1 cellular context compared by ENCODE assay signal in the genomic region with DNA sequence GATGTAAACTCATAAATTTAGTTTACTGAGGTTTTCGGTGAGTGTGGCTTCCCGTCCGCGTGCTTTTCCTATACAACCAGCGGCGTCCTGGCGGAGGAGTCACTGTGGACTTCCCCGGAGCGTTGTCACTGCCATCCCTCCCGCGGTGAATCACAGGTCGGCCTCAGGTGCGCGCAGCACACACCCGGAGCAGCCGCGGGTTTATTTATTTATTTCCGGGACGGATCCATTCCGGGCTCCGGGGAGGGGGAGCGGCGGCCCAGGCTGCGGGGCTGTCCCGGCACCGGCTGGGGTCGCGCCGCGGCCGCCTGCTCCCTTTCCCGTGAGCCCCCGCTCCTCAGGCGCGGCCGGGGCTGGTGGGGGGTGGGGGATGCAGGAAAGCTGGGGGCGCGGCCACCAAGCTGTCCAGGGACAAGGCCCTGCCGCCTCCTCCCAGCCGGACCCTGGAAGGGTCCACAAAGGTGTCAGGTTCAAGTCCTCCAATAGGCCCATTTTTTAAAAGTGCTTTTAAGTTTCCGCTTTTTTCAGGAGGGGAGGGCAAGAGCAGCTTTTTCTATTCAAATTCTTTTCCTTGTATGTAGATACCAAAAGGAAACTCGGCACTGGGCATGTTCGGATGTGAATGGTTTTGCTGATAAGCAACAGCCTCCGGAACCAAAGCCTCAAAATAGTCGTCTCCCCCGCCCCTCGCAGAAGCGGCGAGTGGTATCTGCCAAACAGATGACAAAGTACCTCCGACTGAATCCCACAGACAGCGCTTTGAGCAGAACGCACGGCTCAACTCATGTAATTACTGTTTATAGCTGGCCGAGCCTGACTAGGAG.
TF ChIP-seq lines count a peak whose summit lies in the region.

No MANE protein-coding gene starts in this region.

TF ChIP-seq in HepG2, 621 proteins besides CTCF, POLR2A, EP300 and RAD21 (continued from another document and continues in another):
- TF ChIP-seq, protein P1, sequence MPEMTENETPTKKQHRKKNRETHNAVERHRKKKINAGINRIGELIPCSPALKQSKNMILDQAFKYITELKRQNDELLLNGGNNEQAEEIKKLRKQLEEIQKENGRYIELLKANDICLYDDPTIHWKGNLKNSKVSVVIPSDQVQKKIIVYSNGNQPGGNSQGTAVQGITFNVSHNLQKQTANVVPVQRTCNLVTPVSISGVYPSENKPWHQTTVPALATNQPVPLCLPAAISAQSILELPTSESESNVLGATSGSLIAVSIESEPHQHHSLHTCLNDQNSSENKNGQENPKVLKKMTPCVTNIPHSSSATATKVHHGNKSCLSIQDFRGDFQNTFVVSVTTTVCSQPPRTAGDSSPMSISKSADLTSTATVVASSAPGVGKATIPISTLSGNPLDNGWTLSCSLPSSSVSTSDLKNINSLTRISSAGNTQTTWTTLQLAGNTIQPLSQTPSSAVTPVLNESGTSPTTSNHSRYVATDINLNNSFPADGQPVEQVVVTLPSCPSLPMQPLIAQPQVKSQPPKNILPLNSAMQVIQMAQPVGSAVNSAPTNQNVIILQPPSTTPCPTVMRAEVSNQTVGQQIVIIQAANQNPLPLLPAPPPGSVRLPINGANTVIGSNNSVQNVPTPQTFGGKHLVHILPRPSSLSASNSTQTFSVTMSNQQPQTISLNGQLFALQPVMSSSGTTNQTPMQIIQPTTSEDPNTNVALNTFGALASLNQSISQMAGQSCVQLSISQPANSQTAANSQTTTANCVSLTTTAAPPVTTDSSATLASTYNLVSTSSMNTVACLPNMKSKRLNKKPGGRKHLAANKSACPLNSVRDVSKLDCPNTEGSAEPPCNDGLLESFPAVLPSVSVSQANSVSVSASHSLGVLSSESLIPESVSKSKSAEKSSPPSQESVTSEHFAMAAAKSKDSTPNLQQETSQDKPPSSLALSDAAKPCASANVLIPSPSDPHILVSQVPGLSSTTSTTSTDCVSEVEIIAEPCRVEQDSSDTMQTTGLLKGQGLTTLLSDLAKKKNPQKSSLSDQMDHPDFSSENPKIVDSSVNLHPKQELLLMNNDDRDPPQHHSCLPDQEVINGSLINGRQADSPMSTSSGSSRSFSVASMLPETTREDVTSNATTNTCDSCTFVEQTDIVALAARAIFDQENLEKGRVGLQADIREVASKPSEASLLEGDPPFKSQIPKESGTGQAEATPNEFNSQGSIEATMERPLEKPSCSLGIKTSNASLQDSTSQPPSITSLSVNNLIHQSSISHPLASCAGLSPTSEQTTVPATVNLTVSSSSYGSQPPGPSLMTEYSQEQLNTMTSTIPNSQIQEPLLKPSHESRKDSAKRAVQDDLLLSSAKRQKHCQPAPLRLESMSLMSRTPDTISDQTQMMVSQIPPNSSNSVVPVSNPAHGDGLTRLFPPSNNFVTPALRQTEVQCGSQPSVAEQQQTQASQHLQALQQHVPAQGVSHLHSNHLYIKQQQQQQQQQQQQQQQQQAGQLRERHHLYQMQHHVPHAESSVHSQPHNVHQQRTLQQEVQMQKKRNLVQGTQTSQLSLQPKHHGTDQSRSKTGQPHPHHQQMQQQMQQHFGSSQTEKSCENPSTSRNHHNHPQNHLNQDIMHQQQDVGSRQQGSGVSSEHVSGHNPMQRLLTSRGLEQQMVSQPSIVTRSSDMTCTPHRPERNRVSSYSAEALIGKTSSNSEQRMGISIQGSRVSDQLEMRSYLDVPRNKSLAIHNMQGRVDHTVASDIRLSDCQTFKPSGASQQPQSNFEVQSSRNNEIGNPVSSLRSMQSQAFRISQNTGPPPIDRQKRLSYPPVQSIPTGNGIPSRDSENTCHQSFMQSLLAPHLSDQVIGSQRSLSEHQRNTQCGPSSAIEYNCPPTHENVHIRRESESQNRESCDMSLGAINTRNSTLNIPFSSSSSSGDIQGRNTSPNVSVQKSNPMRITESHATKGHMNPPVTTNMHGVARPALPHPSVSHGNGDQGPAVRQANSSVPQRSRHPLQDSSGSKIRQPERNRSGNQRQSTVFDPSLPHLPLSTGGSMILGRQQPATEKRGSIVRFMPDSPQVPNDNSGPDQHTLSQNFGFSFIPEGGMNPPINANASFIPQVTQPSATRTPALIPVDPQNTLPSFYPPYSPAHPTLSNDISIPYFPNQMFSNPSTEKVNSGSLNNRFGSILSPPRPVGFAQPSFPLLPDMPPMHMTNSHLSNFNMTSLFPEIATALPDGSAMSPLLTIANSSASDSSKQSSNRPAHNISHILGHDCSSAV (CRISPR knock-in tag; IDR thresholded peaks at IDR 0.05; ENCODE audit: borderline replicate concordance), result no peak
- TF ChIP-seq ZNF570 (CRISPR knock-in tag; IDR thresholded peaks at IDR 0.05; ENCODE audit: borderline replicate concordance) (no peak), MLLT10 (CRISPR knock-in tag; IDR thresholded peaks at IDR 0.05) (no peak), PCBP2 (optimal IDR thresholded peaks at IDR 0.05; ENCODE audit: low read depth, low read length, poor library complexity, severe bottlenecking) (no peak), ZNF589 (CRISPR knock-in tag; conservative IDR thresholded peaks at IDR 0.05) (no peak), ZBTB7B (CRISPR knock-in tag; IDR thresholded peaks at IDR 0.05) (peak; percentile 77), MXD4 (CRISPR knock-in tag; IDR thresholded peaks at IDR 0.05) (no peak), SRSF9 (IDR thresholded peaks at IDR 0.05; ENCODE audit: borderline replicate concordance, insufficient read depth, low read depth, low read length, poor library complexity, severe bottlenecking) (no peak), ZBTB42 (CRISPR knock-in tag; IDR thresholded peaks at IDR 0.05) (no peak), ZNF253 (CRISPR knock-in tag; IDR thresholded peaks at IDR 0.05; ENCODE audit: borderline replicate concordance) (no peak), ZNF782 (CRISPR knock-in tag; IDR thresholded peaks at IDR 0.05; ENCODE audit: borderline replicate concordance) (no peak), ONECUT2 (CRISPR knock-in tag; IDR thresholded peaks at IDR 0.05) (no peak), MAFG (CRISPR knock-in tag; IDR thresholded peaks at IDR 0.05) (no peak), CHCHD3 (CRISPR knock-in tag; IDR thresholded peaks at IDR 0.05) (no peak), NFYC (CRISPR knock-in tag; IDR thresholded peaks at IDR 0.05) (peak; percentile 9; the same call in 1 of the 2 replicates), NR3C1 (CRISPR knock-in tag; IDR thresholded peaks at IDR 0.05) (no peak), MED8 (CRISPR knock-in tag; IDR thresholded peaks at IDR 0.05; ENCODE audit: insufficient replicate concordance) (no peak), ZNF441 (CRISPR knock-in tag; IDR thresholded peaks at IDR 0.05; ENCODE audit: borderline replicate concordance) (peak; percentile 61; the same call in 1 of the 2 replicates), NFKB2 (CRISPR knock-in tag; IDR thresholded peaks at IDR 0.05; ENCODE audit: borderline replicate concordance) (no peak; the same call in 1 of the 2 replicates), FOXC1 (CRISPR knock-in tag; IDR thresholded peaks at IDR 0.05; ENCODE audit: borderline replicate concordance) (no peak), RBM22 (optimal IDR thresholded peaks at IDR 0.05; ENCODE audit: low read length) (no peak), FOXA1 (IDR thresholded peaks at IDR 0.05) (no peak), FOXA1 (CRISPR knock-in tag; IDR thresholded peaks at IDR 0.05) (no peak), NFRKB (IDR thresholded peaks at IDR 0.05) (no peak), ZNF878 (CRISPR knock-in tag; IDR thresholded peaks at IDR 0.05) (0 out of 2 replicates have a peak, but pooled peaks have one; percentile 32), ZMYM2 (CRISPR knock-in tag; IDR thresholded peaks at IDR 0.05) (no peak), ZNF850 (CRISPR knock-in tag; conservative IDR thresholded peaks at IDR 0.05) (no peak), HDAC1 (CRISPR knock-in tag; IDR thresholded peaks at IDR 0.05) (peak; percentile 25; the same call in 1 of the 2 replicates), CBFB (CRISPR knock-in tag; IDR thresholded peaks at IDR 0.05) (no peak), ZFP36L1 (CRISPR knock-in tag; IDR thresholded peaks at IDR 0.05) (0 out of 2 replicates have a peak, but pooled peaks have one; percentile 26), DNMT1 (CRISPR knock-in tag; IDR thresholded peaks at IDR 0.05) (no peak), PPARG (CRISPR knock-in tag; conservative IDR thresholded peaks at IDR 0.05) (no peak), GATA4 (IDR thresholded peaks at IDR 0.05; ENCODE audit: borderline replicate concordance, low read depth) (no peak), ZNF34 (CRISPR knock-in tag; IDR thresholded peaks at IDR 0.05; ENCODE audit: borderline replicate concordance) (no peak), NR2C2 (CRISPR knock-in tag; IDR thresholded peaks at IDR 0.05; ENCODE audit: borderline replicate concordance) (no peak; the same call in 1 of the 2 replicates), ZNF558 (CRISPR knock-in tag; IDR thresholded peaks at IDR 0.05; ENCODE audit: borderline replicate concordance) (no peak)
- TF ChIP-seq, protein P2, sequence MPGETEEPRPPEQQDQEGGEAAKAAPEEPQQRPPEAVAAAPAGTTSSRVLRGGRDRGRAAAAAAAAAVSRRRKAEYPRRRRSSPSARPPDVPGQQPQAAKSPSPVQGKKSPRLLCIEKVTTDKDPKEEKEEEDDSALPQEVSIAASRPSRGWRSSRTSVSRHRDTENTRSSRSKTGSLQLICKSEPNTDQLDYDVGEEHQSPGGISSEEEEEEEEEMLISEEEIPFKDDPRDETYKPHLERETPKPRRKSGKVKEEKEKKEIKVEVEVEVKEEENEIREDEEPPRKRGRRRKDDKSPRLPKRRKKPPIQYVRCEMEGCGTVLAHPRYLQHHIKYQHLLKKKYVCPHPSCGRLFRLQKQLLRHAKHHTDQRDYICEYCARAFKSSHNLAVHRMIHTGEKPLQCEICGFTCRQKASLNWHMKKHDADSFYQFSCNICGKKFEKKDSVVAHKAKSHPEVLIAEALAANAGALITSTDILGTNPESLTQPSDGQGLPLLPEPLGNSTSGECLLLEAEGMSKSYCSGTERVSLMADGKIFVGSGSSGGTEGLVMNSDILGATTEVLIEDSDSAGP (CRISPR knock-in tag; IDR thresholded peaks at IDR 0.05; ENCODE audit: borderline replicate concordance), result peak; percentile 64; the same call in 1 of the 2 replicates
- TF ChIP-seq, protein P3, sequence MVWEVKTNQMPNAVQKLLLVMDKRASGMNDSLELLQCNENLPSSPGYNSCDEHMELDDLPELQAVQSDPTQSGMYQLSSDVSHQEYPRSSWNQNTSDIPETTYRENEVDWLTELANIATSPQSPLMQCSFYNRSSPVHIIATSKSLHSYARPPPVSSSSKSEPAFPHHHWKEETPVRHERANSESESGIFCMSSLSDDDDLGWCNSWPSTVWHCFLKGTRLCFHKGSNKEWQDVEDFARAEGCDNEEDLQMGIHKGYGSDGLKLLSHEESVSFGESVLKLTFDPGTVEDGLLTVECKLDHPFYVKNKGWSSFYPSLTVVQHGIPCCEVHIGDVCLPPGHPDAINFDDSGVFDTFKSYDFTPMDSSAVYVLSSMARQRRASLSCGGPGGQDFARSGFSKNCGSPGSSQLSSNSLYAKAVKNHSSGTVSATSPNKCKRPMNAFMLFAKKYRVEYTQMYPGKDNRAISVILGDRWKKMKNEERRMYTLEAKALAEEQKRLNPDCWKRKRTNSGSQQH (CRISPR knock-in tag; IDR thresholded peaks at IDR 0.05; ENCODE audit: low read depth), result no peak
- TF ChIP-seq, protein P4, sequence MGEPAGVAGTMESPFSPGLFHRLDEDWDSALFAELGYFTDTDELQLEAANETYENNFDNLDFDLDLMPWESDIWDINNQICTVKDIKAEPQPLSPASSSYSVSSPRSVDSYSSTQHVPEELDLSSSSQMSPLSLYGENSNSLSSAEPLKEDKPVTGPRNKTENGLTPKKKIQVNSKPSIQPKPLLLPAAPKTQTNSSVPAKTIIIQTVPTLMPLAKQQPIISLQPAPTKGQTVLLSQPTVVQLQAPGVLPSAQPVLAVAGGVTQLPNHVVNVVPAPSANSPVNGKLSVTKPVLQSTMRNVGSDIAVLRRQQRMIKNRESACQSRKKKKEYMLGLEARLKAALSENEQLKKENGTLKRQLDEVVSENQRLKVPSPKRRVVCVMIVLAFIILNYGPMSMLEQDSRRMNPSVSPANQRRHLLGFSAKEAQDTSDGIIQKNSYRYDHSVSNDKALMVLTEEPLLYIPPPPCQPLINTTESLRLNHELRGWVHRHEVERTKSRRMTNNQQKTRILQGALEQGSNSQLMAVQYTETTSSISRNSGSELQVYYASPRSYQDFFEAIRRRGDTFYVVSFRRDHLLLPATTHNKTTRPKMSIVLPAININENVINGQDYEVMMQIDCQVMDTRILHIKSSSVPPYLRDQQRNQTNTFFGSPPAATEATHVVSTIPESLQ (CRISPR knock-in tag; conservative IDR thresholded peaks at IDR 0.05), result no peak
- TF ChIP-seq, protein P5, sequence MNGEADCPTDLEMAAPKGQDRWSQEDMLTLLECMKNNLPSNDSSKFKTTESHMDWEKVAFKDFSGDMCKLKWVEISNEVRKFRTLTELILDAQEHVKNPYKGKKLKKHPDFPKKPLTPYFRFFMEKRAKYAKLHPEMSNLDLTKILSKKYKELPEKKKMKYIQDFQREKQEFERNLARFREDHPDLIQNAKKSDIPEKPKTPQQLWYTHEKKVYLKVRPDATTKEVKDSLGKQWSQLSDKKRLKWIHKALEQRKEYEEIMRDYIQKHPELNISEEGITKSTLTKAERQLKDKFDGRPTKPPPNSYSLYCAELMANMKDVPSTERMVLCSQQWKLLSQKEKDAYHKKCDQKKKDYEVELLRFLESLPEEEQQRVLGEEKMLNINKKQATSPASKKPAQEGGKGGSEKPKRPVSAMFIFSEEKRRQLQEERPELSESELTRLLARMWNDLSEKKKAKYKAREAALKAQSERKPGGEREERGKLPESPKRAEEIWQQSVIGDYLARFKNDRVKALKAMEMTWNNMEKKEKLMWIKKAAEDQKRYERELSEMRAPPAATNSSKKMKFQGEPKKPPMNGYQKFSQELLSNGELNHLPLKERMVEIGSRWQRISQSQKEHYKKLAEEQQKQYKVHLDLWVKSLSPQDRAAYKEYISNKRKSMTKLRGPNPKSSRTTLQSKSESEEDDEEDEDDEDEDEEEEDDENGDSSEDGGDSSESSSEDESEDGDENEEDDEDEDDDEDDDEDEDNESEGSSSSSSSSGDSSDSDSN (CRISPR knock-in tag; IDR thresholded peaks at IDR 0.05), result peak; percentile 65; the same call in 1 of the 2 replicates
- TF ChIP-seq, protein P6, sequence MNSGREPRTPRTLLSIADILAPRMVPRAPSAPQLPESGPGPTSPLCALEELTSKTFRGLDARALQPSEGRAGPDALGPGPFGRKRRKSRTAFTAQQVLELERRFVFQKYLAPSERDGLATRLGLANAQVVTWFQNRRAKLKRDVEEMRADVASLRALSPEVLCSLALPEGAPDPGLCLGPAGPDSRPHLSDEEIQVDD (CRISPR knock-in tag; IDR thresholded peaks at IDR 0.05; ENCODE audit: borderline replicate concordance), result no peak
- TF ChIP-seq, protein P7, sequence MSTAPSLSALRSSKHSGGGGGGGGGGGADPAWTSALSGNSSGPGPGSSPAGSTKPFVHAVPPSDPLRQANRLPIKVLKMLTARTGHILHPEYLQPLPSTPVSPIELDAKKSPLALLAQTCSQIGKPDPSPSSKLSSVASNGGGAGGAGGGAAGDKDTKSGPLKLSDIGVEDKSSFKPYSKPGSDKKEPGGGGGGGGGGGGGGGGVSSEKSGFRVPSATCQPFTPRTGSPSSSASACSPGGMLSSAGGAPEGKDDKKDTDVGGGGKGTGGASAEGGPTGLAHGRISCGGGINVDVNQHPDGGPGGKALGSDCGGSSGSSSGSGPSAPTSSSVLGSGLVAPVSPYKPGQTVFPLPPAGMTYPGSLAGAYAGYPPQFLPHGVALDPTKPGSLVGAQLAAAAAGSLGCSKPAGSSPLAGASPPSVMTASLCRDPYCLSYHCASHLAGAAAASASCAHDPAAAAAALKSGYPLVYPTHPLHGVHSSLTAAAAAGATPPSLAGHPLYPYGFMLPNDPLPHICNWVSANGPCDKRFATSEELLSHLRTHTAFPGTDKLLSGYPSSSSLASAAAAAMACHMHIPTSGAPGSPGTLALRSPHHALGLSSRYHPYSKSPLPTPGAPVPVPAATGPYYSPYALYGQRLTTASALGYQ (CRISPR knock-in tag; IDR thresholded peaks at IDR 0.05), result peak; percentile 29; the same call in 1 of the 2 replicates
- TF ChIP-seq, protein P8, sequence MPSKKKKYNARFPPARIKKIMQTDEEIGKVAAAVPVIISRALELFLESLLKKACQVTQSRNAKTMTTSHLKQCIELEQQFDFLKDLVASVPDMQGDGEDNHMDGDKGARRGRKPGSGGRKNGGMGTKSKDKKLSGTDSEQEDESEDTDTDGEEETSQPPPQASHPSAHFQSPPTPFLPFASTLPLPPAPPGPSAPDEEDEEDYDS (CRISPR knock-in tag; IDR thresholded peaks at IDR 0.05), result peak; percentile 68
